Comparison of ENCODE assay signal across 22 cellular contexts in genomic region chr11:126166413-126166812, GRCh38.
"Had no signal": no experiment of that assay in that cellular context is flagged by ENCODE, and none has a peak within 500 bp of the region (broad histone marks: within the 10 kb centered on the region; RNA-seq: fewer than 3 reads in every experiment).

No MANE protein-coding gene starts in this region.

- H3K36me3 Mint-ChIP-seq: activated CD4-positive, alpha-beta memory T cell treated with anti-CD3 and anti-CD28 coated beads for 36 hours; activated naive CD8-positive, alpha-beta T cell treated with anti-CD3 and anti-CD28 coated beads, Interleukin-2, amount 10 ng/mL, durations not matched to agents 7 days and 5 days had no signal

- H3K4me3 ChIP-seq: adrenal gland, breast epithelium, Peyer's patch, SJSA1 had no signal

- H3K4me1 ChIP-seq: adrenal gland, breast epithelium, Peyer's patch, SJSA1 had no signal

- ATAC-seq: activated T-cell treated with anti-CD3 and anti-CD28 coated beads, Interleukin-2, amount 50 U/mL, for 72 hours had no signal

- H3K9me3 ChIP-seq: adrenal gland, breast epithelium, Peyer's patch, SJSA1 had no signal

- H3K9me3 Mint-ChIP-seq: activated CD4-positive, alpha-beta memory T cell treated with anti-CD3 and anti-CD28 coated beads for 36 hours; activated CD4-positive, alpha-beta T cell treated with anti-CD3 and anti-CD28 coated beads, Interleukin-2, amount 10 ng/mL, durations not matched to agents 7 days and 5 days; activated naive CD8-positive, alpha-beta T cell treated with anti-CD3 and anti-CD28 coated beads, Interleukin-2, amount 10 ng/mL, durations not matched to agents 7 days and 5 days; activated T-cell treated with anti-CD3 and anti-CD28 coated beads, Interleukin-2, amount 50 U/mL, for 72 hours had no signal

- H3K36me3 ChIP-seq: adrenal gland, breast epithelium, Peyer's patch, SJSA1 had no signal

- H3K27ac ChIP-seq: adrenal gland, breast epithelium, Peyer's patch, RWPE1, SJSA1 had no signal

- H3K27me3 ChIP-seq: adrenal gland, breast epithelium, Peyer's patch, SJSA1 had no signal

- H3K4me3 Mint-ChIP-seq: activated CD4-positive, alpha-beta memory T cell treated with anti-CD3 and anti-CD28 coated beads for 36 hours; activated CD4-positive, alpha-beta T cell treated with anti-CD3 and anti-CD28 coated beads, Interleukin-2, amount 10 ng/mL, durations not matched to agents 7 days and 5 days; activated naive CD8-positive, alpha-beta T cell treated with anti-CD3 and anti-CD28 coated beads, Interleukin-2, amount 10 ng/mL, durations not matched to agents 7 days and 5 days; activated T-cell treated with anti-CD3 and anti-CD28 coated beads, Interleukin-2, amount 50 U/mL, for 72 hours had no signal

- DNase-seq: activated CD4-positive, alpha-beta memory T cell treated with anti-CD3 and anti-CD28 coated beads for 36 hours; activated CD4-positive, alpha-beta T cell treated with anti-CD3 and anti-CD28 coated beads, Interleukin-2, amount 10 ng/mL, durations not matched to agents 7 days and 5 days; activated CD4-positive, CD25-positive, alpha-beta regulatory T cell; activated CD8-positive, alpha-beta memory T cell treated with anti-CD3 and anti-CD28 coated beads, Interleukin-2, amount 50 U/mL, for 4 hours; activated naive CD4-positive, alpha-beta T cell treated with anti-CD3 and anti-CD28 coated beads, Interleukin-2, amount 50 U/mL, for 16 hours; activated naive CD8-positive, alpha-beta T cell treated with anti-CD3 and anti-CD28 coated beads, Interleukin-2, amount 10 ng/mL, durations not matched to agents 7 days and 5 days; activated T-cell treated with anti-CD3 and anti-CD28 coated beads, Interleukin-2, amount 50 U/mL, for 72 hours; adrenal gland; anterior cingulate cortex; central memory CD4-positive, alpha-beta T cell; KG1; NCI-H1048; NCI-H146; NCI-H187 treated with DMSO at 0.1 percent for 48 hours; NCI-H2081 treated with DMSO at 0.1 percent for 48 hours; Peyer's patch; SHP77; T-helper 2 cell; T1000 had no signal

- H3K27ac Mint-ChIP-seq: activated CD4-positive, alpha-beta memory T cell treated with anti-CD3 and anti-CD28 coated beads for 36 hours; activated CD4-positive, alpha-beta T cell treated with anti-CD3 and anti-CD28 coated beads, Interleukin-2, amount 10 ng/mL, durations not matched to agents 7 days and 5 days; activated naive CD8-positive, alpha-beta T cell treated with anti-CD3 and anti-CD28 coated beads, Interleukin-2, amount 10 ng/mL, durations not matched to agents 7 days and 5 days; activated T-cell treated with anti-CD3 and anti-CD28 coated beads, Interleukin-2, amount 50 U/mL, for 72 hours had no signal
